ENCODE assay signal across 1 cellular context in the genomic region with DNA sequence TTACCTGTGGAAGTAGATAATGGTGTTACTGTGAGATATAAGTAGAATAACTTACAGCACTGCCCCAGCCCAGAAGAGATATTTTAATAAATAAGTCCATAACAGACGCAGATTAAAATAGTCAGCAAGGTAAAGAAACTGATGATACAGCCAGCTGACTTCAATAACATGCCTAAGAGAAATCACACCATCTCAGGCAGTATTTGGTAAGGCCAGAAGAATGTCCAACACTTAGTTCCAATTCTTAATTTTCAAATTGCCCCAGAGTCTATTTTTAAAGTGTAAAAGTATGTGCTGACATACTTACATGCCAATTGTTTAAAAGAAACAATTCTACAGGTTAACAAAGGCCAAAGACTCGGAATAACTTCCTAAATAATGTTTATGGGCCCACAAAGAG.
TF ChIP-seq lines count a peak whose summit lies in the region.

No MANE protein-coding gene starts in this region.

TF ChIP-seq in GM23338, 12 proteins besides CTCF, POLR2A, EP300 and RAD21 (continued from another document):
- no peak for TF ChIP-seq ETS1 (IDR thresholded peaks at IDR 0.05)
- TF ChIP-seq ZNF331 (CRISPR knock-in tag; IDR thresholded peaks at IDR 0.05; ENCODE audit: low read depth) = no peak
- TF ChIP-seq REST (IDR thresholded peaks at IDR 0.05; ENCODE audit: unreplicated experiment) = no peak
- no peak for TF ChIP-seq CREB1 (CRISPR knock-in tag; IDR thresholded peaks at IDR 0.05; ENCODE audit: low read depth)
- TF ChIP-seq JUNB (IDR thresholded peaks at IDR 0.05; ENCODE audit: unreplicated experiment) = no peak
- no peak for TF ChIP-seq ZNF114 (CRISPR knock-in tag; IDR thresholded peaks at IDR 0.05)
- no peak for TF ChIP-seq STAT1 (IDR thresholded peaks at IDR 0.05; ENCODE audit: unreplicated experiment)
